ENCODE assay signal across 1 cellular context in the genomic region with DNA sequence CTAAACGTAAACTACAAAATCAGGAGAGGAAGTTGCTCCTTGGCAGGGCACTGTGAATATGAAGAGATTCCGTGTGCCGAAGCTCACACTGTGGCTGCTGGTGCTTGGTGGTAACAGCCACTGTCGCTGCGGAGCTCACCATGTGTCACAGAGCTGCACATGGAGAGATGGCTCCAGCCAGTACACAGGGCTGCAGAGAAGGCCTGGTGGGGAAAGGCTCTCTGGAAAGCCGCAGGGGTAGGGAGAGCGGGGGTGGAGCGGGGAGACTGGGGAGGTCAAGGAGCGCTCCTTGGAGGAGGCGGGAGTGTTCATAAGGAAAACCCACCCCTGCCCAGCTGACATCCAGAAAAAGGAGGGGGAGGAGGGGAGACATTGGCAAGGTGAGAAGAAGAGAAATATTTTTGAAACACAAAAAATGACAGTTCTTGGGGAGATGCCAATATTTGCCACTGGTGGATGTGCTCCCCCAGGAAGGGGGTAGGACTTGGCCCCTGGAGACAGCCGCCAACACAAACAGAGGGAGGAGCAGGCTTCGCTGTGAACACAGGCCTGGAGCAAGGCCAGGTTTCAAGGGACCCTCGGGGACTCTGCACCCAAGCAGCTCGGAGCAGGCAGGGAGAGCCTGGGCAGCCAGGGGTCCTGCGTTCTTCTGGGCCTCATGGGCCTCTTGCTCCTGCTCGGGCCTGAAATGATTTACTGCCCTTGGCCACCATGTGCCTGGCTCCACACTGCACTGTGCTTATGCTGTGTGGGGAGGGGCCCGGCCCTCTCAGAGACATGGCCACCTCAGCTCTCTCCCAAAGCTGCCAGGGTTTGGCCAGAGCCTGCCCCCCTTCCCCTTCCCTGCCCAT.
TF ChIP-seq lines count a peak whose summit lies in the region.

No MANE protein-coding gene starts in this region.

TF ChIP-seq in HepG2, 621 proteins besides CTCF, POLR2A, EP300 and RAD21 (continued from another document and continues in another):
- TF ChIP-seq, protein P1, sequence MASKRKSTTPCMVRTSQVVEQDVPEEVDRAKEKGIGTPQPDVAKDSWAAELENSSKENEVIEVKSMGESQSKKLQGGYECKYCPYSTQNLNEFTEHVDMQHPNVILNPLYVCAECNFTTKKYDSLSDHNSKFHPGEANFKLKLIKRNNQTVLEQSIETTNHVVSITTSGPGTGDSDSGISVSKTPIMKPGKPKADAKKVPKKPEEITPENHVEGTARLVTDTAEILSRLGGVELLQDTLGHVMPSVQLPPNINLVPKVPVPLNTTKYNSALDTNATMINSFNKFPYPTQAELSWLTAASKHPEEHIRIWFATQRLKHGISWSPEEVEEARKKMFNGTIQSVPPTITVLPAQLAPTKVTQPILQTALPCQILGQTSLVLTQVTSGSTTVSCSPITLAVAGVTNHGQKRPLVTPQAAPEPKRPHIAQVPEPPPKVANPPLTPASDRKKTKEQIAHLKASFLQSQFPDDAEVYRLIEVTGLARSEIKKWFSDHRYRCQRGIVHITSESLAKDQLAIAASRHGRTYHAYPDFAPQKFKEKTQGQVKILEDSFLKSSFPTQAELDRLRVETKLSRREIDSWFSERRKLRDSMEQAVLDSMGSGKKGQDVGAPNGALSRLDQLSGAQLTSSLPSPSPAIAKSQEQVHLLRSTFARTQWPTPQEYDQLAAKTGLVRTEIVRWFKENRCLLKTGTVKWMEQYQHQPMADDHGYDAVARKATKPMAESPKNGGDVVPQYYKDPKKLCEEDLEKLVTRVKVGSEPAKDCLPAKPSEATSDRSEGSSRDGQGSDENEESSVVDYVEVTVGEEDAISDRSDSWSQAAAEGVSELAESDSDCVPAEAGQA (IDR thresholded peaks at IDR 0.05; ENCODE audit: low read depth), result no peak
- TF ChIP-seq, protein P1 (CRISPR knock-in tag; IDR thresholded peaks at IDR 0.05; ENCODE audit: borderline replicate concordance), result no peak
- TF ChIP-seq SMAD3 (CRISPR knock-in tag; IDR thresholded peaks at IDR 0.05), result no peak
- TF ChIP-seq HNRNPL (IDR thresholded peaks at IDR 0.05; ENCODE audit: low read depth, low read length), result no peak
- TF ChIP-seq, protein P2, sequence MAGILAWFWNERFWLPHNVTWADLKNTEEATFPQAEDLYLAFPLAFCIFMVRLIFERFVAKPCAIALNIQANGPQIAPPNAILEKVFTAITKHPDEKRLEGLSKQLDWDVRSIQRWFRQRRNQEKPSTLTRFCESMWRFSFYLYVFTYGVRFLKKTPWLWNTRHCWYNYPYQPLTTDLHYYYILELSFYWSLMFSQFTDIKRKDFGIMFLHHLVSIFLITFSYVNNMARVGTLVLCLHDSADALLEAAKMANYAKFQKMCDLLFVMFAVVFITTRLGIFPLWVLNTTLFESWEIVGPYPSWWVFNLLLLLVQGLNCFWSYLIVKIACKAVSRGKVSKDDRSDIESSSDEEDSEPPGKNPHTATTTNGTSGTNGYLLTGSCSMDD (CRISPR knock-in tag; IDR thresholded peaks at IDR 0.05), result no peak
- peak; percentile 72; the same call in 1 of the 2 replicates for TF ChIP-seq ZNF292 (CRISPR knock-in tag; IDR thresholded peaks at IDR 0.05; ENCODE audit: borderline replicate concordance, low read depth)
- 0 out of 2 replicates have a peak, but pooled peaks have one; percentile 2 for TF ChIP-seq ZNF225 (CRISPR knock-in tag; IDR thresholded peaks at IDR 0.05)
- TF ChIP-seq, protein P3, sequence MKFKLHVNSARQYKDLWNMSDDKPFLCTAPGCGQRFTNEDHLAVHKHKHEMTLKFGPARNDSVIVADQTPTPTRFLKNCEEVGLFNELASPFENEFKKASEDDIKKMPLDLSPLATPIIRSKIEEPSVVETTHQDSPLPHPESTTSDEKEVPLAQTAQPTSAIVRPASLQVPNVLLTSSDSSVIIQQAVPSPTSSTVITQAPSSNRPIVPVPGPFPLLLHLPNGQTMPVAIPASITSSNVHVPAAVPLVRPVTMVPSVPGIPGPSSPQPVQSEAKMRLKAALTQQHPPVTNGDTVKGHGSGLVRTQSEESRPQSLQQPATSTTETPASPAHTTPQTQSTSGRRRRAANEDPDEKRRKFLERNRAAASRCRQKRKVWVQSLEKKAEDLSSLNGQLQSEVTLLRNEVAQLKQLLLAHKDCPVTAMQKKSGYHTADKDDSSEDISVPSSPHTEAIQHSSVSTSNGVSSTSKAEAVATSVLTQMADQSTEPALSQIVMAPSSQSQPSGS (CRISPR knock-in tag; IDR thresholded peaks at IDR 0.05), result no peak
- TF ChIP-seq, protein P4, sequence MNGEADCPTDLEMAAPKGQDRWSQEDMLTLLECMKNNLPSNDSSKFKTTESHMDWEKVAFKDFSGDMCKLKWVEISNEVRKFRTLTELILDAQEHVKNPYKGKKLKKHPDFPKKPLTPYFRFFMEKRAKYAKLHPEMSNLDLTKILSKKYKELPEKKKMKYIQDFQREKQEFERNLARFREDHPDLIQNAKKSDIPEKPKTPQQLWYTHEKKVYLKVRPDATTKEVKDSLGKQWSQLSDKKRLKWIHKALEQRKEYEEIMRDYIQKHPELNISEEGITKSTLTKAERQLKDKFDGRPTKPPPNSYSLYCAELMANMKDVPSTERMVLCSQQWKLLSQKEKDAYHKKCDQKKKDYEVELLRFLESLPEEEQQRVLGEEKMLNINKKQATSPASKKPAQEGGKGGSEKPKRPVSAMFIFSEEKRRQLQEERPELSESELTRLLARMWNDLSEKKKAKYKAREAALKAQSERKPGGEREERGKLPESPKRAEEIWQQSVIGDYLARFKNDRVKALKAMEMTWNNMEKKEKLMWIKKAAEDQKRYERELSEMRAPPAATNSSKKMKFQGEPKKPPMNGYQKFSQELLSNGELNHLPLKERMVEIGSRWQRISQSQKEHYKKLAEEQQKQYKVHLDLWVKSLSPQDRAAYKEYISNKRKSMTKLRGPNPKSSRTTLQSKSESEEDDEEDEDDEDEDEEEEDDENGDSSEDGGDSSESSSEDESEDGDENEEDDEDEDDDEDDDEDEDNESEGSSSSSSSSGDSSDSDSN (CRISPR knock-in tag; IDR thresholded peaks at IDR 0.05), result peak; percentile 88
- TF ChIP-seq, protein P5, sequence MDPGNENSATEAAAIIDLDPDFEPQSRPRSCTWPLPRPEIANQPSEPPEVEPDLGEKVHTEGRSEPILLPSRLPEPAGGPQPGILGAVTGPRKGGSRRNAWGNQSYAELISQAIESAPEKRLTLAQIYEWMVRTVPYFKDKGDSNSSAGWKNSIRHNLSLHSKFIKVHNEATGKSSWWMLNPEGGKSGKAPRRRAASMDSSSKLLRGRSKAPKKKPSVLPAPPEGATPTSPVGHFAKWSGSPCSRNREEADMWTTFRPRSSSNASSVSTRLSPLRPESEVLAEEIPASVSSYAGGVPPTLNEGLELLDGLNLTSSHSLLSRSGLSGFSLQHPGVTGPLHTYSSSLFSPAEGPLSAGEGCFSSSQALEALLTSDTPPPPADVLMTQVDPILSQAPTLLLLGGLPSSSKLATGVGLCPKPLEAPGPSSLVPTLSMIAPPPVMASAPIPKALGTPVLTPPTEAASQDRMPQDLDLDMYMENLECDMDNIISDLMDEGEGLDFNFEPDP (CRISPR knock-in tag; conservative IDR thresholded peaks at IDR 0.05), result no peak
- TF ChIP-seq ZMYM4 (CRISPR knock-in tag; IDR thresholded peaks at IDR 0.05), result 0 out of 2 replicates have a peak, but pooled peaks have one; percentile 20
- TF ChIP-seq ZSCAN9 (CRISPR knock-in tag; IDR thresholded peaks at IDR 0.05; ENCODE audit: borderline replicate concordance), result no peak
- TF ChIP-seq, protein P6, sequence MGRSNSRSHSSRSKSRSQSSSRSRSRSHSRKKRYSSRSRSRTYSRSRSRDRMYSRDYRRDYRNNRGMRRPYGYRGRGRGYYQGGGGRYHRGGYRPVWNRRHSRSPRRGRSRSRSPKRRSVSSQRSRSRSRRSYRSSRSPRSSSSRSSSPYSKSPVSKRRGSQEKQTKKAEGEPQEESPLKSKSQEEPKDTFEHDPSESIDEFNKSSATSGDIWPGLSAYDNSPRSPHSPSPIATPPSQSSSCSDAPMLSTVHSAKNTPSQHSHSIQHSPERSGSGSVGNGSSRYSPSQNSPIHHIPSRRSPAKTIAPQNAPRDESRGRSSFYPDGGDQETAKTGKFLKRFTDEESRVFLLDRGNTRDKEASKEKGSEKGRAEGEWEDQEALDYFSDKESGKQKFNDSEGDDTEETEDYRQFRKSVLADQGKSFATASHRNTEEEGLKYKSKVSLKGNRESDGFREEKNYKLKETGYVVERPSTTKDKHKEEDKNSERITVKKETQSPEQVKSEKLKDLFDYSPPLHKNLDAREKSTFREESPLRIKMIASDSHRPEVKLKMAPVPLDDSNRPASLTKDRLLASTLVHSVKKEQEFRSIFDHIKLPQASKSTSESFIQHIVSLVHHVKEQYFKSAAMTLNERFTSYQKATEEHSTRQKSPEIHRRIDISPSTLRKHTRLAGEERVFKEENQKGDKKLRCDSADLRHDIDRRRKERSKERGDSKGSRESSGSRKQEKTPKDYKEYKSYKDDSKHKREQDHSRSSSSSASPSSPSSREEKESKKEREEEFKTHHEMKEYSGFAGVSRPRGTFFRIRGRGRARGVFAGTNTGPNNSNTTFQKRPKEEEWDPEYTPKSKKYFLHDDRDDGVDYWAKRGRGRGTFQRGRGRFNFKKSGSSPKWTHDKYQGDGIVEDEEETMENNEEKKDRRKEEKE (IDR thresholded peaks at IDR 0.05), result no peak
- peak; percentile 70 for TF ChIP-seq HNF4A (CRISPR knock-in tag; IDR thresholded peaks at IDR 0.05)
- 0 out of 2 replicates have a peak, but pooled peaks have one; percentile 22 for TF ChIP-seq HDAC1 (CRISPR knock-in tag; IDR thresholded peaks at IDR 0.05)
- no peak for TF ChIP-seq KDM1A (CRISPR knock-in tag; IDR thresholded peaks at IDR 0.05)
- TF ChIP-seq TCF7 (IDR thresholded peaks at IDR 0.05; ENCODE audit: low read depth), result no peak
- TF ChIP-seq ZNF678 (CRISPR knock-in tag; IDR thresholded peaks at IDR 0.05), result no peak
- 0 out of 2 replicates have a peak, but pooled peaks have one; percentile 14 for TF ChIP-seq RARA (CRISPR knock-in tag; IDR thresholded peaks at IDR 0.05)
- TF ChIP-seq, protein P7, sequence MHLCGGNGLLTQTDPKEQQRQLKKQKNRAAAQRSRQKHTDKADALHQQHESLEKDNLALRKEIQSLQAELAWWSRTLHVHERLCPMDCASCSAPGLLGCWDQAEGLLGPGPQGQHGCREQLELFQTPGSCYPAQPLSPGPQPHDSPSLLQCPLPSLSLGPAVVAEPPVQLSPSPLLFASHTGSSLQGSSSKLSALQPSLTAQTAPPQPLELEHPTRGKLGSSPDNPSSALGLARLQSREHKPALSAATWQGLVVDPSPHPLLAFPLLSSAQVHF (CRISPR knock-in tag; IDR thresholded peaks at IDR 0.05), result no peak
- peak; percentile 42; the same call in 1 of the 2 replicates for TF ChIP-seq HDAC2 (CRISPR knock-in tag; IDR thresholded peaks at IDR 0.05)
- TF ChIP-seq, protein P8, sequence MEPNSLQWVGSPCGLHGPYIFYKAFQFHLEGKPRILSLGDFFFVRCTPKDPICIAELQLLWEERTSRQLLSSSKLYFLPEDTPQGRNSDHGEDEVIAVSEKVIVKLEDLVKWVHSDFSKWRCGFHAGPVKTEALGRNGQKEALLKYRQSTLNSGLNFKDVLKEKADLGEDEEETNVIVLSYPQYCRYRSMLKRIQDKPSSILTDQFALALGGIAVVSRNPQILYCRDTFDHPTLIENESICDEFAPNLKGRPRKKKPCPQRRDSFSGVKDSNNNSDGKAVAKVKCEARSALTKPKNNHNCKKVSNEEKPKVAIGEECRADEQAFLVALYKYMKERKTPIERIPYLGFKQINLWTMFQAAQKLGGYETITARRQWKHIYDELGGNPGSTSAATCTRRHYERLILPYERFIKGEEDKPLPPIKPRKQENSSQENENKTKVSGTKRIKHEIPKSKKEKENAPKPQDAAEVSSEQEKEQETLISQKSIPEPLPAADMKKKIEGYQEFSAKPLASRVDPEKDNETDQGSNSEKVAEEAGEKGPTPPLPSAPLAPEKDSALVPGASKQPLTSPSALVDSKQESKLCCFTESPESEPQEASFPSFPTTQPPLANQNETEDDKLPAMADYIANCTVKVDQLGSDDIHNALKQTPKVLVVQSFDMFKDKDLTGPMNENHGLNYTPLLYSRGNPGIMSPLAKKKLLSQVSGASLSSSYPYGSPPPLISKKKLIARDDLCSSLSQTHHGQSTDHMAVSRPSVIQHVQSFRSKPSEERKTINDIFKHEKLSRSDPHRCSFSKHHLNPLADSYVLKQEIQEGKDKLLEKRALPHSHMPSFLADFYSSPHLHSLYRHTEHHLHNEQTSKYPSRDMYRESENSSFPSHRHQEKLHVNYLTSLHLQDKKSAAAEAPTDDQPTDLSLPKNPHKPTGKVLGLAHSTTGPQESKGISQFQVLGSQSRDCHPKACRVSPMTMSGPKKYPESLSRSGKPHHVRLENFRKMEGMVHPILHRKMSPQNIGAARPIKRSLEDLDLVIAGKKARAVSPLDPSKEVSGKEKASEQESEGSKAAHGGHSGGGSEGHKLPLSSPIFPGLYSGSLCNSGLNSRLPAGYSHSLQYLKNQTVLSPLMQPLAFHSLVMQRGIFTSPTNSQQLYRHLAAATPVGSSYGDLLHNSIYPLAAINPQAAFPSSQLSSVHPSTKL (CRISPR knock-in tag; IDR thresholded peaks at IDR 0.05), result peak; percentile 47; the same call in 1 of the 2 replicates
- TF ChIP-seq ZKSCAN1 (IDR thresholded peaks at IDR 0.05; ENCODE audit: low read length), result no peak
- TF ChIP-seq ZFX (CRISPR knock-in tag; IDR thresholded peaks at IDR 0.05; ENCODE audit: low read depth), result peak; percentile 70
- TF ChIP-seq, protein P9, sequence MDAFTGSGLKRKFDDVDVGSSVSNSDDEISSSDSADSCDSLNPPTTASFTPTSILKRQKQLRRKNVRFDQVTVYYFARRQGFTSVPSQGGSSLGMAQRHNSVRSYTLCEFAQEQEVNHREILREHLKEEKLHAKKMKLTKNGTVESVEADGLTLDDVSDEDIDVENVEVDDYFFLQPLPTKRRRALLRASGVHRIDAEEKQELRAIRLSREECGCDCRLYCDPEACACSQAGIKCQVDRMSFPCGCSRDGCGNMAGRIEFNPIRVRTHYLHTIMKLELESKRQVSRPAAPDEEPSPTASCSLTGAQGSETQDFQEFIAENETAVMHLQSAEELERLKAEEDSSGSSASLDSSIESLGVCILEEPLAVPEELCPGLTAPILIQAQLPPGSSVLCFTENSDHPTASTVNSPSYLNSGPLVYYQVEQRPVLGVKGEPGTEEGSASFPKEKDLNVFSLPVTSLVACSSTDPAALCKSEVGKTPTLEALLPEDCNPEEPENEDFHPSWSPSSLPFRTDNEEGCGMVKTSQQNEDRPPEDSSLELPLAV (CRISPR knock-in tag; conservative IDR thresholded peaks at IDR 0.05; ENCODE audit: low read depth), result no peak
